In the genomic region with DNA sequence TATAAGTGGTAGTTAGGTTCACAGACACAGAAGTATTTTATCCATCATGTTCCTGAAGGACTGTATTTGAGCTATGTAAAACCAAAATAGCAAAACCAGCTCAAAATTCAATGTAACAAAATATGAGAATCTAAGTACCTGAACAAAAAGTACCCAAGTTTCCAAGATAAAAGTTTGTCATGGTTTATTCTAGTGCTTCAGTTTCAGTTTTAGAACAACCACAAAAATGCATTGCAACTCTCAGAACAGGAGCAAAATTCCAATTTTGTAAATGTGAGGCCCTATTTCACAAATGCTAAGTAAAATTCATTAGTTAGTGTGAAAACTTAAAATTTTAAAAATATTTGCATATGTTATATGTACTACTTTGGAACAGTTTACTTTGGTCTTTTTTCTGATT, we compare ENCODE assay signal across 21 cellular contexts. TPM values are rescaled to one million over a fixed set of nuclear protein-coding genes. Genes with fewer than 3 reads are reported as not detected.
"Had no signal": no experiment of that assay in that cellular context is flagged by ENCODE, and none has a peak within 500 bp of the region (broad histone marks: within the 10 kb centered on the region; RNA-seq: fewer than 3 reads in every experiment).

No MANE protein-coding gene starts in this region.

- H3K4me2 ChIP-seq: neural progenitor cell had no signal

- H3K27me3 Mint-ChIP-seq: stimulated activated naive CD8-positive, alpha-beta T cell treated with anti-CD3 and anti-CD28 coated beads, Interleukin-15, amount 100 ng/mL, for 72 hours had no signal

- H3K36me3 Mint-ChIP-seq: immature natural killer cell, neural progenitor cell had no signal

- ATAC-seq: esophagus mucosa; left ventricle myocardium superior; naive thymus-derived CD4-positive, alpha-beta T cell; right cardiac atrium; stimulated activated naive CD8-positive, alpha-beta T cell treated with anti-CD3 and anti-CD28 coated beads, Interleukin-15, amount 100 ng/mL, for 72 hours had no signal

- H3K27me3 ChIP-seq: ascending aorta, breast epithelium, neural progenitor cell, suprapubic skin, transverse colon, uterus had no signal

- H3K9me3 Mint-ChIP-seq: dendritic cell treated with granulocyte-macrophage colony-stimulating factor and Interleukin-4, amounts not matched to agents 40 ng/mL and 50 ng/mL, for 4 days; immature natural killer cell; naive thymus-derived CD4-positive, alpha-beta T cell; neural progenitor cell; stimulated activated naive CD8-positive, alpha-beta T cell treated with anti-CD3 and anti-CD28 coated beads, Interleukin-15, amount 100 ng/mL, for 72 hours had no signal

- H3K9me3 ChIP-seq: ascending aorta, breast epithelium, prostate gland, suprapubic skin, transverse colon, uterus had no signal

- H3K27ac ChIP-seq: ascending aorta, breast epithelium, neural progenitor cell, prostate gland, suprapubic skin, transverse colon, uterus had no signal

- H3K4me1 ChIP-seq: ascending aorta, breast epithelium, prostate gland, transverse colon, uterus had no signal

- H3K4me3 Mint-ChIP-seq: dendritic cell treated with granulocyte-macrophage colony-stimulating factor and Interleukin-4, amounts not matched to agents 40 ng/mL and 50 ng/mL, for 4 days; immature natural killer cell; naive thymus-derived CD4-positive, alpha-beta T cell; neural progenitor cell; stimulated activated naive CD8-positive, alpha-beta T cell treated with anti-CD3 and anti-CD28 coated beads, Interleukin-15, amount 100 ng/mL, for 72 hours had no signal

- DNase-seq: activated CD4-positive, alpha-beta T cell treated with anti-CD3 and anti-CD28 coated beads for 48 hours; activated CD4-positive, CD25-positive, alpha-beta regulatory T cell; activated CD8-positive, alpha-beta memory T cell treated with anti-CD3 and anti-CD28 coated beads, Interleukin-2, amount 50 U/mL, for 4 hours; activated gamma-delta T cell; activated T-cell treated with anti-CD3 and anti-CD28 coated beads, Interleukin-2, amount 50 U/mL, for 48 hours; effector CD8-positive, alpha-beta T cell; immature natural killer cell; left ventricle myocardium superior; naive thymus-derived CD4-positive, alpha-beta T cell; right cardiac atrium; stimulated activated naive CD8-positive, alpha-beta T cell treated with anti-CD3 and anti-CD28 coated beads, Interleukin-15, amount 100 ng/mL, for 72 hours; T-helper 9 cell; transverse colon; uterus had no signal

- H3K4me3 ChIP-seq: ascending aorta, breast epithelium, neural progenitor cell, prostate gland, suprapubic skin, transverse colon, uterus had no signal

- H3K36me3 ChIP-seq: ascending aorta, breast epithelium, neural progenitor cell, prostate gland, suprapubic skin, transverse colon, uterus had no signal

- H3K27ac Mint-ChIP-seq: dendritic cell treated with granulocyte-macrophage colony-stimulating factor and Interleukin-4, amounts not matched to agents 40 ng/mL and 50 ng/mL, for 4 days; immature natural killer cell; neural progenitor cell had no signal

- H2AFZ ChIP-seq: neural progenitor cell had no signal

- H3K9ac ChIP-seq: neural progenitor cell had no signal

RNA-seq across cellular contexts. Expression of a gene that starts 5.0 kb away (rescaled TPM):
- total RNA-seq: ascending aorta had no signal
- polyA plus RNA-seq: naive thymus-derived CD4-positive, alpha-beta T cell had no signal
